15 cellular contexts compared by ENCODE assay signal in the genomic region with DNA sequence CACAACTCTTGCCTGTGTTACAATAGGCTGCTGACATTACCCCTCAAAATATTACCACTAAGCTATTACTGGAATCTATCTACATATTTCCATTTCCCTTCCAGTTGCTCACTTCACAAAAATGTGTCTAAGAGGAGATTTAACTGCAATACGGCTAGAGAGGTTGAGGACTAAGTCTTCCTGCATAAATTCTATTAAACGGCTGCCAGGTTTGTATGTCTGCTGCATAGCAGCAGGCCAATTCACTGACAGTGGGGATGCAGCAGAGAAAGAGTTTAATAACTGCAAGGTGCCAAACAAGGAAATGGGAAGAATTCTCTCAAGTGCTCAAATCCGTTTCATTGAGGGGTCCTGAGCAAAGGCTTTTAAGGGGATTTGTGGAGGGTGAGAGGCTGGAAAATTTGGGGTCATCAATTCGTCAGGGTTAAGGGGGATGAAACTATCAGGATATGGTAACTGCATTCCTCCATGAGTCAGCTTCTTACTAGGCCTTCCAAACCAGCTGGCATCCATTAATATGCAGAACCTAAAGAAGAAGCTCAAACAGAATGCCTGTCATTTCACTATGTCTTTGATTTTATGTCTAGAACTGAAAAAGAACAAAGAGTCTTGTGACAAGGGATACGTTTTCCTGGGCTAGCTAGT.
DNase-seq lines count a peak whose midpoint lies in the region; ATAC-seq and TF ChIP-seq lines count a peak whose summit lies in the region.
"Had no signal": no experiment of that assay in that cellular context is flagged by ENCODE, and none has a peak within 500 bp of the region (broad histone marks: within the 10 kb centered on the region; RNA-seq: fewer than 3 reads in every experiment).

No MANE protein-coding gene starts in this region.

- DNase-seq in GM04503 (ENCODE audit: low read depth) = peak; percentile 82
- DNase-seq in SJCRH30 = peak; percentile 65 to 83
- DNase-seq in fibroblast of peridontal ligament (ENCODE audit: extremely low read depth) = peak; percentile 40
- DNase-seq in retinal pigment epithelial cell (ENCODE audit: low read depth) = peak; percentile 7
- DNase-seq in NCI-H69 (lab: John Stamatoyannopoulos, UW) = no peak
- DNase-seq in esophagus squamous epithelium (lab: John Stamatoyannopoulos, UW) = no peak
- DNase-seq in sigmoid colon = no peak
- DNase-seq: activated CD4-positive, alpha-beta T cell treated with anti-CD3 and anti-CD28 coated beads for 4 hours; foreskin keratinocyte; left ventricle myocardium superior; NCI-H146; psoas muscle; stimulated activated naive B cell treated with anti-CD40 and anti-IgM and Interleukin-4, amounts not matched to agents 10 μg/mL and 1 μg/mL and 100 μg/mL, for 72 hours had no signal

- no peak for ATAC-seq in GM18861 (IDR thresholded peaks at IDR 0.05; ENCODE audit: unreplicated experiment)
- ATAC-seq: foreskin keratinocyte; left ventricle myocardium superior; psoas muscle; stimulated activated naive B cell treated with anti-CD40 and anti-IgM and Interleukin-4, amounts not matched to agents 10 μg/mL and 1 μg/mL and 100 μg/mL, for 72 hours had no signal

- intact Hi-C loops in esophagus squamous epithelium (cut with DNase I) = no loop called here
- intact Hi-C loops in sigmoid colon (cut with DNase I) = no loop called here

- no peak for TF ChIP-seq EP300 in sigmoid colon (IDR thresholded peaks at IDR 0.05)

- H3K4me1 ChIP-seq in SJCRH30 (peaks cover 24% of the 10 kb centered on the region), esophagus squamous epithelium (no peaks in the 10 kb centered on the region), sigmoid colon (peaks cover 0 to 10% (median 8%) of the 10 kb centered on the region in 4 donors)
- H3K4me1 ChIP-seq: foreskin keratinocyte, psoas muscle, tibial nerve had no signal

- H3K27ac ChIP-seq in SJCRH30 = peak overlapping the region; percentile 94
- H3K27ac ChIP-seq in esophagus squamous epithelium = no peak overlapping the region
- H3K27ac ChIP-seq in sigmoid colon = no peak overlapping the region
- H3K27ac ChIP-seq: foreskin keratinocyte, psoas muscle, tibial nerve had no signal

- 52 to 69% methylated on average over 5 of the region's 5 CpGs for WGBS in esophagus squamous epithelium, 2 donors
- WGBS in sigmoid colon, 2 donors = 71 to 78% methylated on average over 5 of the region's 5 CpGs

- H3K27me3 ChIP-seq in SJCRH30 (no peaks in the 10 kb centered on the region), esophagus squamous epithelium (no peaks in the 10 kb centered on the region), sigmoid colon (no peaks in the 10 kb centered on the region)
- H3K27me3 ChIP-seq: foreskin keratinocyte, tibial nerve had no signal

- TF ChIP-seq CTCF in retinal pigment epithelial cell (conservative IDR thresholded peaks at IDR 0.05; ENCODE audit: low read depth, low read length) (no peak), esophagus squamous epithelium (IDR thresholded peaks at IDR 0.05) (no peak), sigmoid colon (IDR thresholded peaks at IDR 0.05) (no peak)

- H3K36me3 ChIP-seq in SJCRH30 (no peaks in the 10 kb centered on the region), esophagus squamous epithelium (no peaks in the 10 kb centered on the region), sigmoid colon (no peaks in the 10 kb centered on the region)
- H3K36me3 ChIP-seq: tibial nerve had no signal

- TF ChIP-seq POLR2A in esophagus squamous epithelium (IDR thresholded peaks at IDR 0.05) (no peak), sigmoid colon (IDR thresholded peaks at IDR 0.05) (no peak)

- H3K9me3 ChIP-seq in SJCRH30 (replicated peaks) (no peaks in the 10 kb centered on the region), esophagus squamous epithelium (no peaks in the 10 kb centered on the region), sigmoid colon (no peaks in the 10 kb centered on the region)
- H3K9me3 ChIP-seq: psoas muscle, tibial nerve had no signal

- no peak overlapping the region for H3K4me3 ChIP-seq in SJCRH30
- no peak overlapping the region for H3K4me3 ChIP-seq in retinal pigment epithelial cell (ENCODE audit: low read length)
- H3K4me3 ChIP-seq in esophagus squamous epithelium = no peak overlapping the region
- no peak overlapping the region for H3K4me3 ChIP-seq in sigmoid colon
- H3K4me3 ChIP-seq: psoas muscle, tibial nerve had no signal

Comparison
In these comparisons a context has a peak if more than half of its experiments do, and no peak if none do; other contexts are left out.
1. DNase-seq: peak in GM04503 (single experiment), SJCRH30 (2 of 2), fibroblast of peridontal ligament (single experiment) and retinal pigment epithelial cell (single experiment); none in NCI-H69 (single experiment), esophagus squamous epithelium (single experiment) and sigmoid colon (single experiment).